1 cellular context compared by ENCODE assay signal in the genomic region with DNA sequence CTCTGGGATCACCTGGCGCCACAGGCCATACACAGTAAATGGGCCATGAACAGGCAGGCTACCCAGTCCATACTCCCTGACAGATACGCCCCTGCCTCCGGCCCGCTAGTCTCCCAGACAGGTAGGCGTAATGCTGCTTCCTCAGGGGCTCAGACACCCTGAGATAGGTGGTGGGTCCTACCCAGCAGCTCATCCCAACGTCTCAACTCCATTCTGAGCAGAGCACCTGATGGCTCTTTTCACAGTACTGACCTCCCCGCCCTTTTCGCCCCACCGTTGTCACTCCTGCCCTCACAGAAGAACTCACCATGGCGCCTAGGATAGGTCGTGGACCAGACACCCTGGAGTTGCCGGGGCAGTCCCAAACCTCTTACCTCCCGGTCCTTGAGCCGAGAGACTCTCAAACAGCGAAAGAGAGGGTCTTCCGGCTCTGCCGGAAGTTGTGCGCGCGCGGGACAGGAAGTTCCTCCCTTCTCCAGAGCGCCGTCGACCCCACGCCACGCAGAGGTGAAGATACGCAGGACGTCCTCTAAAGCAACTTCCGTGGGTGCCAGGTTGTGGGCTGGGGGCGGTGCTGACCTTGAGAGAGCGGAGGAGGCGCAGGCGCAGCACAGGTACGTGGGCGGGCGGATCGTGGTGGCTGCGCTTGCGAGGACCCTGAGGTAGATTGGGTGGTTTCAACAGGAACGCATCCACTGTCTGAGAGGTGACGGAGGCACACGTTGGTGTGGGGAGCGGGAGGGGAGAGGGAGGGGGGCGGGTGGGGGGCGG.
A peak's percentile ranks its signal among the peaks of the same experiment; 100 is the strongest.
TF ChIP-seq lines count a peak whose summit lies in the region.

A gene (minus strand): TSS at position 432 of the 771 bp plus-strand sequence. CDS start 122 bp downstream, at position 310.

TF ChIP-seq in K562, 482 proteins besides CTCF, POLR2A, EP300 and RAD21 (continued from another document and continues in another):
- TF ChIP-seq, protein P1, sequence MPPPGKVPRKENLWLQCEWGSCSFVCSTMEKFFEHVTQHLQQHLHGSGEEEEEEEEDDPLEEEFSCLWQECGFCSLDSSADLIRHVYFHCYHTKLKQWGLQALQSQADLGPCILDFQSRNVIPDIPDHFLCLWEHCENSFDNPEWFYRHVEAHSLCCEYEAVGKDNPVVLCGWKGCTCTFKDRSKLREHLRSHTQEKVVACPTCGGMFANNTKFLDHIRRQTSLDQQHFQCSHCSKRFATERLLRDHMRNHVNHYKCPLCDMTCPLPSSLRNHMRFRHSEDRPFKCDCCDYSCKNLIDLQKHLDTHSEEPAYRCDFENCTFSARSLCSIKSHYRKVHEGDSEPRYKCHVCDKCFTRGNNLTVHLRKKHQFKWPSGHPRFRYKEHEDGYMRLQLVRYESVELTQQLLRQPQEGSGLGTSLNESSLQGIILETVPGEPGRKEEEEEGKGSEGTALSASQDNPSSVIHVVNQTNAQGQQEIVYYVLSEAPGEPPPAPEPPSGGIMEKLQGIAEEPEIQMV (tag; conservative IDR thresholded peaks at IDR 0.05; ENCODE audit: low read depth) = no peak
- TF ChIP-seq CEBPG (CRISPR knock-in tag; IDR thresholded peaks at IDR 0.05) (no peak), CEBPG (tag; conservative IDR thresholded peaks at IDR 0.05 in 1 of 2, IDR thresholded peaks at IDR 0.05 in 1 of 2) (no peak), ZNF668 (CRISPR knock-in tag; IDR thresholded peaks at IDR 0.05) (no peak), ZFP1 (CRISPR knock-in tag; IDR thresholded peaks at IDR 0.05) (no peak), KDM2B (CRISPR knock-in tag; IDR thresholded peaks at IDR 0.05) (no peak), HNRNPK (IDR thresholded peaks at IDR 0.05; ENCODE audit: low read depth, low read length, poor library complexity, severe bottlenecking) (no peak), RFX7 (CRISPR knock-in tag; IDR thresholded peaks at IDR 0.05) (no peak), HNRNPL (IDR thresholded peaks at IDR 0.05; ENCODE audit: low read depth, low read length) (no peak), ZNF79 (CRISPR knock-in tag; IDR thresholded peaks at IDR 0.05; ENCODE audit: low read depth) (no peak), HMGN3 (IDR thresholded peaks at IDR 0.05; ENCODE audit: borderline replicate concordance, extremely low read depth, insufficient read length, low read depth, low read length) (peak; percentile 67), TAL1 (IDR thresholded peaks at IDR 0.05) (no peak), BCL6 (CRISPR knock-in tag; IDR thresholded peaks at IDR 0.05) (no peak)
- TF ChIP-seq, protein P2, sequence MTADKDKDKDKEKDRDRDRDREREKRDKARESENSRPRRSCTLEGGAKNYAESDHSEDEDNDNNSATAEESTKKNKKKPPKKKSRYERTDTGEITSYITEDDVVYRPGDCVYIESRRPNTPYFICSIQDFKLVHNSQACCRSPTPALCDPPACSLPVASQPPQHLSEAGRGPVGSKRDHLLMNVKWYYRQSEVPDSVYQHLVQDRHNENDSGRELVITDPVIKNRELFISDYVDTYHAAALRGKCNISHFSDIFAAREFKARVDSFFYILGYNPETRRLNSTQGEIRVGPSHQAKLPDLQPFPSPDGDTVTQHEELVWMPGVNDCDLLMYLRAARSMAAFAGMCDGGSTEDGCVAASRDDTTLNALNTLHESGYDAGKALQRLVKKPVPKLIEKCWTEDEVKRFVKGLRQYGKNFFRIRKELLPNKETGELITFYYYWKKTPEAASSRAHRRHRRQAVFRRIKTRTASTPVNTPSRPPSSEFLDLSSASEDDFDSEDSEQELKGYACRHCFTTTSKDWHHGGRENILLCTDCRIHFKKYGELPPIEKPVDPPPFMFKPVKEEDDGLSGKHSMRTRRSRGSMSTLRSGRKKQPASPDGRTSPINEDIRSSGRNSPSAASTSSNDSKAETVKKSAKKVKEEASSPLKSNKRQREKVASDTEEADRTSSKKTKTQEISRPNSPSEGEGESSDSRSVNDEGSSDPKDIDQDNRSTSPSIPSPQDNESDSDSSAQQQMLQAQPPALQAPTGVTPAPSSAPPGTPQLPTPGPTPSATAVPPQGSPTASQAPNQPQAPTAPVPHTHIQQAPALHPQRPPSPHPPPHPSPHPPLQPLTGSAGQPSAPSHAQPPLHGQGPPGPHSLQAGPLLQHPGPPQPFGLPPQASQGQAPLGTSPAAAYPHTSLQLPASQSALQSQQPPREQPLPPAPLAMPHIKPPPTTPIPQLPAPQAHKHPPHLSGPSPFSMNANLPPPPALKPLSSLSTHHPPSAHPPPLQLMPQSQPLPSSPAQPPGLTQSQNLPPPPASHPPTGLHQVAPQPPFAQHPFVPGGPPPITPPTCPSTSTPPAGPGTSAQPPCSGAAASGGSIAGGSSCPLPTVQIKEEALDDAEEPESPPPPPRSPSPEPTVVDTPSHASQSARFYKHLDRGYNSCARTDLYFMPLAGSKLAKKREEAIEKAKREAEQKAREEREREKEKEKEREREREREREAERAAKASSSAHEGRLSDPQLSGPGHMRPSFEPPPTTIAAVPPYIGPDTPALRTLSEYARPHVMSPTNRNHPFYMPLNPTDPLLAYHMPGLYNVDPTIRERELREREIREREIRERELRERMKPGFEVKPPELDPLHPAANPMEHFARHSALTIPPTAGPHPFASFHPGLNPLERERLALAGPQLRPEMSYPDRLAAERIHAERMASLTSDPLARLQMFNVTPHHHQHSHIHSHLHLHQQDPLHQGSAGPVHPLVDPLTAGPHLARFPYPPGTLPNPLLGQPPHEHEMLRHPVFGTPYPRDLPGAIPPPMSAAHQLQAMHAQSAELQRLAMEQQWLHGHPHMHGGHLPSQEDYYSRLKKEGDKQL (CRISPR knock-in tag; IDR thresholded peaks at IDR 0.05; ENCODE audit: borderline replicate concordance) = no peak
- TF ChIP-seq, protein P3, sequence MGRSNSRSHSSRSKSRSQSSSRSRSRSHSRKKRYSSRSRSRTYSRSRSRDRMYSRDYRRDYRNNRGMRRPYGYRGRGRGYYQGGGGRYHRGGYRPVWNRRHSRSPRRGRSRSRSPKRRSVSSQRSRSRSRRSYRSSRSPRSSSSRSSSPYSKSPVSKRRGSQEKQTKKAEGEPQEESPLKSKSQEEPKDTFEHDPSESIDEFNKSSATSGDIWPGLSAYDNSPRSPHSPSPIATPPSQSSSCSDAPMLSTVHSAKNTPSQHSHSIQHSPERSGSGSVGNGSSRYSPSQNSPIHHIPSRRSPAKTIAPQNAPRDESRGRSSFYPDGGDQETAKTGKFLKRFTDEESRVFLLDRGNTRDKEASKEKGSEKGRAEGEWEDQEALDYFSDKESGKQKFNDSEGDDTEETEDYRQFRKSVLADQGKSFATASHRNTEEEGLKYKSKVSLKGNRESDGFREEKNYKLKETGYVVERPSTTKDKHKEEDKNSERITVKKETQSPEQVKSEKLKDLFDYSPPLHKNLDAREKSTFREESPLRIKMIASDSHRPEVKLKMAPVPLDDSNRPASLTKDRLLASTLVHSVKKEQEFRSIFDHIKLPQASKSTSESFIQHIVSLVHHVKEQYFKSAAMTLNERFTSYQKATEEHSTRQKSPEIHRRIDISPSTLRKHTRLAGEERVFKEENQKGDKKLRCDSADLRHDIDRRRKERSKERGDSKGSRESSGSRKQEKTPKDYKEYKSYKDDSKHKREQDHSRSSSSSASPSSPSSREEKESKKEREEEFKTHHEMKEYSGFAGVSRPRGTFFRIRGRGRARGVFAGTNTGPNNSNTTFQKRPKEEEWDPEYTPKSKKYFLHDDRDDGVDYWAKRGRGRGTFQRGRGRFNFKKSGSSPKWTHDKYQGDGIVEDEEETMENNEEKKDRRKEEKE (IDR thresholded peaks at IDR 0.05; ENCODE audit: borderline replicate concordance in 1 of 2, control insufficient read depth in 1 of 2, low read depth in 2 of 2, low read length in 1 of 2) = no peak; a peak in 1 of 4 replicates
- TF ChIP-seq, protein P4, sequence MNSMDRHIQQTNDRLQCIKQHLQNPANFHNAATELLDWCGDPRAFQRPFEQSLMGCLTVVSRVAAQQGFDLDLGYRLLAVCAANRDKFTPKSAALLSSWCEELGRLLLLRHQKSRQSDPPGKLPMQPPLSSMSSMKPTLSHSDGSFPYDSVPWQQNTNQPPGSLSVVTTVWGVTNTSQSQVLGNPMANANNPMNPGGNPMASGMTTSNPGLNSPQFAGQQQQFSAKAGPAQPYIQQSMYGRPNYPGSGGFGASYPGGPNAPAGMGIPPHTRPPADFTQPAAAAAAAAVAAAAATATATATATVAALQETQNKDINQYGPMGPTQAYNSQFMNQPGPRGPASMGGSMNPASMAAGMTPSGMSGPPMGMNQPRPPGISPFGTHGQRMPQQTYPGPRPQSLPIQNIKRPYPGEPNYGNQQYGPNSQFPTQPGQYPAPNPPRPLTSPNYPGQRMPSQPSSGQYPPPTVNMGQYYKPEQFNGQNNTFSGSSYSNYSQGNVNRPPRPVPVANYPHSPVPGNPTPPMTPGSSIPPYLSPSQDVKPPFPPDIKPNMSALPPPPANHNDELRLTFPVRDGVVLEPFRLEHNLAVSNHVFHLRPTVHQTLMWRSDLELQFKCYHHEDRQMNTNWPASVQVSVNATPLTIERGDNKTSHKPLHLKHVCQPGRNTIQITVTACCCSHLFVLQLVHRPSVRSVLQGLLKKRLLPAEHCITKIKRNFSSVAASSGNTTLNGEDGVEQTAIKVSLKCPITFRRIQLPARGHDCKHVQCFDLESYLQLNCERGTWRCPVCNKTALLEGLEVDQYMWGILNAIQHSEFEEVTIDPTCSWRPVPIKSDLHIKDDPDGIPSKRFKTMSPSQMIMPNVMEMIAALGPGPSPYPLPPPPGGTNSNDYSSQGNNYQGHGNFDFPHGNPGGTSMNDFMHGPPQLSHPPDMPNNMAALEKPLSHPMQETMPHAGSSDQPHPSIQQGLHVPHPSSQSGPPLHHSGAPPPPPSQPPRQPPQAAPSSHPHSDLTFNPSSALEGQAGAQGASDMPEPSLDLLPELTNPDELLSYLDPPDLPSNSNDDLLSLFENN (IDR thresholded peaks at IDR 0.05; ENCODE audit: low read depth in 2 of 2, low read length in 2 of 2) = 0 out of 4 replicates have a peak, but pooled peaks of 1 of the 2 experiments have one; percentile 44
- TF ChIP-seq, protein P5, sequence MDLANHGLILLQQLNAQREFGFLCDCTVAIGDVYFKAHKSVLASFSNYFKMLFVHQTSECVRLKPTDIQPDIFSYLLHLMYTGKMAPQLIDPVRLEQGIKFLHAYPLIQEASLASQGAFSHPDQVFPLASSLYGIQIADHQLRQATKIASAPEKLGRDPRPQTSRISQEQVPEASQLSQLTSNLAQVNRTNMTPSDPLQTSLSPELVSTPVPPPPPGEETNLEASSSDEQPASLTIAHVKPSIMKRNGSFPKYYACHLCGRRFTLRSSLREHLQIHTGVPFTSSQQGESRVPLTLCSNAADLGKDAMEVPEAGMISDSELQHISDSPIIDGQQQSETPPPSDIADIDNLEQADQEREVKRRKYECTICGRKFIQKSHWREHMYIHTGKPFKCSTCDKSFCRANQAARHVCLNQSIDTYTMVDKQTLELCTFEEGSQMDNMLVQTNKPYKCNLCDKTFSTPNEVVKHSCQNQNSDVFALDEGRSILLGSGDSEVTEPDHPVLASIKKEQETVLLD (IDR thresholded peaks at IDR 0.05) = peak; percentile 98
- TF ChIP-seq, protein P6, sequence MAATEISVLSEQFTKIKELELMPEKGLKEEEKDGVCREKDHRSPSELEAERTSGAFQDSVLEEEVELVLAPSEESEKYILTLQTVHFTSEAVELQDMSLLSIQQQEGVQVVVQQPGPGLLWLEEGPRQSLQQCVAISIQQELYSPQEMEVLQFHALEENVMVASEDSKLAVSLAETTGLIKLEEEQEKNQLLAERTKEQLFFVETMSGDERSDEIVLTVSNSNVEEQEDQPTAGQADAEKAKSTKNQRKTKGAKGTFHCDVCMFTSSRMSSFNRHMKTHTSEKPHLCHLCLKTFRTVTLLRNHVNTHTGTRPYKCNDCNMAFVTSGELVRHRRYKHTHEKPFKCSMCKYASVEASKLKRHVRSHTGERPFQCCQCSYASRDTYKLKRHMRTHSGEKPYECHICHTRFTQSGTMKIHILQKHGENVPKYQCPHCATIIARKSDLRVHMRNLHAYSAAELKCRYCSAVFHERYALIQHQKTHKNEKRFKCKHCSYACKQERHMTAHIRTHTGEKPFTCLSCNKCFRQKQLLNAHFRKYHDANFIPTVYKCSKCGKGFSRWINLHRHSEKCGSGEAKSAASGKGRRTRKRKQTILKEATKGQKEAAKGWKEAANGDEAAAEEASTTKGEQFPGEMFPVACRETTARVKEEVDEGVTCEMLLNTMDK (IDR thresholded peaks at IDR 0.05; ENCODE audit: borderline replicate concordance, insufficient read depth, low read depth, low read length, poor library complexity, severe bottlenecking) = no peak
- TF ChIP-seq, protein P7, sequence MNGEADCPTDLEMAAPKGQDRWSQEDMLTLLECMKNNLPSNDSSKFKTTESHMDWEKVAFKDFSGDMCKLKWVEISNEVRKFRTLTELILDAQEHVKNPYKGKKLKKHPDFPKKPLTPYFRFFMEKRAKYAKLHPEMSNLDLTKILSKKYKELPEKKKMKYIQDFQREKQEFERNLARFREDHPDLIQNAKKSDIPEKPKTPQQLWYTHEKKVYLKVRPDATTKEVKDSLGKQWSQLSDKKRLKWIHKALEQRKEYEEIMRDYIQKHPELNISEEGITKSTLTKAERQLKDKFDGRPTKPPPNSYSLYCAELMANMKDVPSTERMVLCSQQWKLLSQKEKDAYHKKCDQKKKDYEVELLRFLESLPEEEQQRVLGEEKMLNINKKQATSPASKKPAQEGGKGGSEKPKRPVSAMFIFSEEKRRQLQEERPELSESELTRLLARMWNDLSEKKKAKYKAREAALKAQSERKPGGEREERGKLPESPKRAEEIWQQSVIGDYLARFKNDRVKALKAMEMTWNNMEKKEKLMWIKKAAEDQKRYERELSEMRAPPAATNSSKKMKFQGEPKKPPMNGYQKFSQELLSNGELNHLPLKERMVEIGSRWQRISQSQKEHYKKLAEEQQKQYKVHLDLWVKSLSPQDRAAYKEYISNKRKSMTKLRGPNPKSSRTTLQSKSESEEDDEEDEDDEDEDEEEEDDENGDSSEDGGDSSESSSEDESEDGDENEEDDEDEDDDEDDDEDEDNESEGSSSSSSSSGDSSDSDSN (IDR thresholded peaks at IDR 0.05; ENCODE audit: borderline replicate concordance in 1 of 2, low read depth in 2 of 2, low read length in 2 of 2) = 0 out of 4 replicates have a peak, but pooled peaks of 1 of the 2 experiments have one; percentile 27
- TF ChIP-seq, protein P8, sequence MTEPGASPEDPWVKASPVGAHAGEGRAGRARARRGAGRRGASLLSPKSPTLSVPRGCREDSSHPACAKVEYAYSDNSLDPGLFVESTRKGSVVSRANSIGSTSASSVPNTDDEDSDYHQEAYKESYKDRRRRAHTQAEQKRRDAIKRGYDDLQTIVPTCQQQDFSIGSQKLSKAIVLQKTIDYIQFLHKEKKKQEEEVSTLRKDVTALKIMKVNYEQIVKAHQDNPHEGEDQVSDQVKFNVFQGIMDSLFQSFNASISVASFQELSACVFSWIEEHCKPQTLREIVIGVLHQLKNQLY (CRISPR knock-in tag; conservative IDR thresholded peaks at IDR 0.05) = no peak
- TF ChIP-seq, protein P9, sequence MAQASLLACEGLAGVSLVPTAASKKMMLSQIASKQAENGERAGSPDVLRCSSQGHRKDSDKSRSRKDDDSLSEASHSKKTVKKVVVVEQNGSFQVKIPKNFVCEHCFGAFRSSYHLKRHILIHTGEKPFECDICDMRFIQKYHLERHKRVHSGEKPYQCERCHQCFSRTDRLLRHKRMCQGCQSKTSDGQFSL (CRISPR knock-in tag; IDR thresholded peaks at IDR 0.05) = no peak
- TF ChIP-seq, protein P9 (tag; IDR thresholded peaks at IDR 0.05) = no peak
- TF ChIP-seq, protein P10, sequence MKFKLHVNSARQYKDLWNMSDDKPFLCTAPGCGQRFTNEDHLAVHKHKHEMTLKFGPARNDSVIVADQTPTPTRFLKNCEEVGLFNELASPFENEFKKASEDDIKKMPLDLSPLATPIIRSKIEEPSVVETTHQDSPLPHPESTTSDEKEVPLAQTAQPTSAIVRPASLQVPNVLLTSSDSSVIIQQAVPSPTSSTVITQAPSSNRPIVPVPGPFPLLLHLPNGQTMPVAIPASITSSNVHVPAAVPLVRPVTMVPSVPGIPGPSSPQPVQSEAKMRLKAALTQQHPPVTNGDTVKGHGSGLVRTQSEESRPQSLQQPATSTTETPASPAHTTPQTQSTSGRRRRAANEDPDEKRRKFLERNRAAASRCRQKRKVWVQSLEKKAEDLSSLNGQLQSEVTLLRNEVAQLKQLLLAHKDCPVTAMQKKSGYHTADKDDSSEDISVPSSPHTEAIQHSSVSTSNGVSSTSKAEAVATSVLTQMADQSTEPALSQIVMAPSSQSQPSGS (CRISPR knock-in tag; IDR thresholded peaks at IDR 0.05) = no peak
